In genomic region chr1:25673456-25673855, GRCh38 we compare ENCODE assay signal across 1 cellular context.
TF ChIP-seq lines count a peak whose summit lies in the region.

No MANE protein-coding gene starts in this region.

TF ChIP-seq in H1, 55 proteins besides CTCF, POLR2A, EP300 and RAD21:
- TF ChIP-seq KDM1A (IDR thresholded peaks at IDR 0.05; ENCODE audit: borderline replicate concordance, low read length) (peak; percentile 46; the same call in 1 of the 2 replicates), EZH2 (IDR thresholded peaks at IDR 0.05; ENCODE audit: low read depth, low read length, severe bottlenecking) (no peak)
